In genomic region chr7:105581066-105581811, GRCh38 we compare ENCODE assay signal across 7 cellular contexts. TPM values are rescaled to one million over a fixed set of nuclear protein-coding genes. Genes with fewer than 3 reads are reported as not detected.
DNase-seq lines count a peak whose midpoint lies in the region; ATAC-seq, FAIRE-seq and TF ChIP-seq lines count a peak whose summit lies in the region.

EFCAB10 (minus strand) TSS chr7:105581493; CDS start chr7:105581463, 30 bp downstream.

- H2AFZ ChIP-seq in neural cell (ENCODE audit: low read depth, low read length) = no peak within 1 kb of the TSS

- WGBS in thymus = 18% methylated on average over 36 of the region's 36 CpGs

- peak within 1 kb of the TSS; percentile 44 for H3K9ac ChIP-seq in neural cell (ENCODE audit: low read length)

- H3K4me1 ChIP-seq in thymus (ENCODE audit: control insufficient read depth, insufficient read depth, low read length) = peaks cover 6% of the 10 kb centered on the region

- TF ChIP-seq EP300 in neural cell (conservative IDR thresholded peaks at IDR 0.05; ENCODE audit: poor library complexity, severe bottlenecking) = peak; percentile 49

- H3K27me3 ChIP-seq in neural cell (ENCODE audit: insufficient read depth, low read depth, low read length) = no peaks in the 10 kb centered on the region
- H3K27me3 ChIP-seq in thymus (ENCODE audit: control insufficient read depth, insufficient read depth) = no peaks in the 10 kb centered on the region

- H3K79me2 ChIP-seq in neural cell (replicated peaks; ENCODE audit: insufficient read depth, low read length) = no peaks in the 10 kb centered on the region

- peak; percentile 41 for TF ChIP-seq CTCF in neural cell (IDR thresholded peaks at IDR 0.05; ENCODE audit: poor library complexity, severe bottlenecking)

- DNase-seq in GM18507 (ENCODE audit: extremely low spot score, insufficient read length, low read depth) (peak; percentile 40), NCI-H345 treated with DMSO at 0.1 percent for 48 hours (lab: John Stamatoyannopoulos, UW; ENCODE audit: unreplicated experiment) (peak; percentile 72), foreskin melanocyte (peak; percentile 27)

- H3K36me3 Mint-ChIP-seq in activated T-helper 17 cell treated with anti-CD3 and anti-CD28 coated beads, Interleukin-2, amount 50 U/mL, for 72 hours (ENCODE audit: low read depth) = no peaks in the 10 kb centered on the region

- H3K27ac ChIP-seq in neural cell (ENCODE audit: low read length) (no peak within 1 kb of the TSS), thymus (ENCODE audit: low read depth) (no peak within 1 kb of the TSS)

- peaks cover 7% of the 10 kb centered on the region for H3K4me1 Mint-ChIP-seq in activated T-helper 17 cell treated with anti-CD3 and anti-CD28 coated beads, Interleukin-2, amount 50 U/mL, for 72 hours

- H3K36me3 ChIP-seq in neural cell (ENCODE audit: insufficient read depth, low read length) (no peaks in the 10 kb centered on the region), thymus (ENCODE audit: control insufficient read depth, insufficient read depth) (no peaks in the 10 kb centered on the region)

- H3K9me3 Mint-ChIP-seq in activated T-helper 17 cell treated with anti-CD3 and anti-CD28 coated beads, Interleukin-2, amount 50 U/mL, for 72 hours = no peaks in the 10 kb centered on the region

- no peaks in the 10 kb centered on the region for H4K20me1 ChIP-seq in neural cell (ENCODE audit: insufficient read depth)

- H3K27me3 Mint-ChIP-seq in activated T-helper 17 cell treated with anti-CD3 and anti-CD28 coated beads, Interleukin-2, amount 50 U/mL, for 72 hours = peaks cover 6% of the 10 kb centered on the region

- H3K4me2 ChIP-seq in neural cell (ENCODE audit: low read length) = peak within 1 kb of the TSS; percentile 41

- FAIRE-seq in GM18507 (lab: Jason Lieb, UNC) = peak; percentile 65

- peak; percentile 44 for TF ChIP-seq RAD21 in neural cell (conservative IDR thresholded peaks at IDR 0.05)

- peak within 1 kb of the TSS; percentile 48 for H3K27ac Mint-ChIP-seq in activated T-helper 17 cell treated with anti-CD3 and anti-CD28 coated beads, Interleukin-2, amount 50 U/mL, for 72 hours

- H3F3A ChIP-seq in neural cell (ENCODE audit: insufficient read depth, low read length, poor library complexity, severe bottlenecking) = no peaks in the 10 kb centered on the region

- H3K4me3 ChIP-seq in neural cell (ENCODE audit: low read length) = peak within 1 kb of the TSS; percentile 78
- peak within 1 kb of the TSS; percentile 31 for H3K4me3 ChIP-seq in thymus (ENCODE audit: low read length)

- ATAC-seq in HG02884 (IDR thresholded peaks at IDR 0.05; ENCODE audit: unreplicated experiment) = peak; percentile 72
- peak; percentile 81 for ATAC-seq in activated T-helper 17 cell treated with anti-CD3 and anti-CD28 coated beads, Interleukin-2, amount 50 U/mL, for 72 hours (replicated peaks)

- H3K9me3 ChIP-seq in neural cell (ENCODE audit: low read length) (no peaks in the 10 kb centered on the region), thymus (ENCODE audit: control insufficient read depth) (peaks cover 2% of the 10 kb centered on the region)

- H3K9me2 ChIP-seq in neural cell (ENCODE audit: insufficient read depth, low read length) = no peaks in the 10 kb centered on the region

- H3K4me3 Mint-ChIP-seq in activated T-helper 17 cell treated with anti-CD3 and anti-CD28 coated beads, Interleukin-2, amount 50 U/mL, for 72 hours = peak within 1 kb of the TSS; percentile 68

TF ChIP-seq in neural cell, 6 proteins besides CTCF, POLR2A, EP300 and RAD21:
- TF ChIP-seq MXI1 (conservative IDR thresholded peaks at IDR 0.05; ENCODE audit: poor library complexity, severe bottlenecking) = peak; percentile 98
- TF ChIP-seq SMC3 (conservative IDR thresholded peaks at IDR 0.05; ENCODE audit: poor library complexity) = peak; percentile 53
- peak; percentile 2 for TF ChIP-seq POLR2AphosphoS5 (IDR thresholded peaks at IDR 0.05)
- peak; percentile 30 for TF ChIP-seq REST (IDR thresholded peaks at IDR 0.05; ENCODE audit: borderline replicate concordance)
- TF ChIP-seq EZH2 (IDR thresholded peaks at IDR 0.05; ENCODE audit: borderline replicate concordance, insufficient read depth, low read length, poor library complexity, severe bottlenecking) = no peak
- TF ChIP-seq TAF1 (IDR thresholded peaks at IDR 0.05; ENCODE audit: low read depth) = no peak

RNA-seq across cellular contexts. Expression of gene EFCAB10, which starts in this region (rescaled TPM):
- not detected for total RNA-seq in activated T-helper 17 cell treated with anti-CD3 and anti-CD28 coated beads, Interleukin-2, amount 50 U/mL, for 72 hours
- polyA plus RNA-seq in neural cell = 0.58 TPM in 1 of 2 replicates, not detected in the other
- polyA minus RNA-seq in neural cell = 0.93 TPM in 1 of 2 replicates, not detected in the other
- polyA plus RNA-seq in thymus = 0.64 TPM

Comparison
In these comparisons a context has a peak if more than half of its experiments do, and no peak if none do; other contexts are left out.
1. Peak in ATAC-seq in activated T-helper 17 cell treated with anti-CD3 and anti-CD28 coated beads, Interleukin-2, amount 50 U/mL, for 72 hours; RNA of the gene not detected or under 1 TPM.